ENCODE assay signal across 2 cellular contexts in genomic region chr2:119679846-119680245, GRCh38.
TF ChIP-seq lines count a peak whose summit lies in the region.

No MANE protein-coding gene starts in this region.

TF ChIP-seq in SK-N-SH, 30 proteins besides CTCF, POLR2A, EP300 and RAD21 (continued from another document):
- TF ChIP-seq, protein P1, sequence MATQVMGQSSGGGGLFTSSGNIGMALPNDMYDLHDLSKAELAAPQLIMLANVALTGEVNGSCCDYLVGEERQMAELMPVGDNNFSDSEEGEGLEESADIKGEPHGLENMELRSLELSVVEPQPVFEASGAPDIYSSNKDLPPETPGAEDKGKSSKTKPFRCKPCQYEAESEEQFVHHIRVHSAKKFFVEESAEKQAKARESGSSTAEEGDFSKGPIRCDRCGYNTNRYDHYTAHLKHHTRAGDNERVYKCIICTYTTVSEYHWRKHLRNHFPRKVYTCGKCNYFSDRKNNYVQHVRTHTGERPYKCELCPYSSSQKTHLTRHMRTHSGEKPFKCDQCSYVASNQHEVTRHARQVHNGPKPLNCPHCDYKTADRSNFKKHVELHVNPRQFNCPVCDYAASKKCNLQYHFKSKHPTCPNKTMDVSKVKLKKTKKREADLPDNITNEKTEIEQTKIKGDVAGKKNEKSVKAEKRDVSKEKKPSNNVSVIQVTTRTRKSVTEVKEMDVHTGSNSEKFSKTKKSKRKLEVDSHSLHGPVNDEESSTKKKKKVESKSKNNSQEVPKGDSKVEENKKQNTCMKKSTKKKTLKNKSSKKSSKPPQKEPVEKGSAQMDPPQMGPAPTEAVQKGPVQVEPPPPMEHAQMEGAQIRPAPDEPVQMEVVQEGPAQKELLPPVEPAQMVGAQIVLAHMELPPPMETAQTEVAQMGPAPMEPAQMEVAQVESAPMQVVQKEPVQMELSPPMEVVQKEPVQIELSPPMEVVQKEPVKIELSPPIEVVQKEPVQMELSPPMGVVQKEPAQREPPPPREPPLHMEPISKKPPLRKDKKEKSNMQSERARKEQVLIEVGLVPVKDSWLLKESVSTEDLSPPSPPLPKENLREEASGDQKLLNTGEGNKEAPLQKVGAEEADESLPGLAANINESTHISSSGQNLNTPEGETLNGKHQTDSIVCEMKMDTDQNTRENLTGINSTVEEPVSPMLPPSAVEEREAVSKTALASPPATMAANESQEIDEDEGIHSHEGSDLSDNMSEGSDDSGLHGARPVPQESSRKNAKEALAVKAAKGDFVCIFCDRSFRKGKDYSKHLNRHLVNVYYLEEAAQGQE (IDR thresholded peaks at IDR 0.05; ENCODE audit: low read depth, low read length), result no peak
- TF ChIP-seq, protein P2, sequence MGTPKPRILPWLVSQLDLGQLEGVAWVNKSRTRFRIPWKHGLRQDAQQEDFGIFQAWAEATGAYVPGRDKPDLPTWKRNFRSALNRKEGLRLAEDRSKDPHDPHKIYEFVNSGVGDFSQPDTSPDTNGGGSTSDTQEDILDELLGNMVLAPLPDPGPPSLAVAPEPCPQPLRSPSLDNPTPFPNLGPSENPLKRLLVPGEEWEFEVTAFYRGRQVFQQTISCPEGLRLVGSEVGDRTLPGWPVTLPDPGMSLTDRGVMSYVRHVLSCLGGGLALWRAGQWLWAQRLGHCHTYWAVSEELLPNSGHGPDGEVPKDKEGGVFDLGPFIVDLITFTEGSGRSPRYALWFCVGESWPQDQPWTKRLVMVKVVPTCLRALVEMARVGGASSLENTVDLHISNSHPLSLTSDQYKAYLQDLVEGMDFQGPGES (IDR thresholded peaks at IDR 0.05; ENCODE audit: low read depth, low read length), result no peak
- TF ChIP-seq ZBTB33 (IDR thresholded peaks at IDR 0.05; ENCODE audit: borderline replicate concordance, low read depth) (no peak), PBX3 (IDR thresholded peaks at IDR 0.05) (no peak), YY1 (IDR thresholded peaks at IDR 0.05; ENCODE audit: low read depth) (no peak), FOSL2 (IDR thresholded peaks at IDR 0.05; ENCODE audit: borderline replicate concordance, low read depth) (no peak)

TF ChIP-seq in SK-N-SH treated with all-trans-retinoic acid at 6 μM for 48 hours, 23 proteins besides CTCF, POLR2A, EP300 and RAD21 (continued from another document):
- TF ChIP-seq, protein P3, sequence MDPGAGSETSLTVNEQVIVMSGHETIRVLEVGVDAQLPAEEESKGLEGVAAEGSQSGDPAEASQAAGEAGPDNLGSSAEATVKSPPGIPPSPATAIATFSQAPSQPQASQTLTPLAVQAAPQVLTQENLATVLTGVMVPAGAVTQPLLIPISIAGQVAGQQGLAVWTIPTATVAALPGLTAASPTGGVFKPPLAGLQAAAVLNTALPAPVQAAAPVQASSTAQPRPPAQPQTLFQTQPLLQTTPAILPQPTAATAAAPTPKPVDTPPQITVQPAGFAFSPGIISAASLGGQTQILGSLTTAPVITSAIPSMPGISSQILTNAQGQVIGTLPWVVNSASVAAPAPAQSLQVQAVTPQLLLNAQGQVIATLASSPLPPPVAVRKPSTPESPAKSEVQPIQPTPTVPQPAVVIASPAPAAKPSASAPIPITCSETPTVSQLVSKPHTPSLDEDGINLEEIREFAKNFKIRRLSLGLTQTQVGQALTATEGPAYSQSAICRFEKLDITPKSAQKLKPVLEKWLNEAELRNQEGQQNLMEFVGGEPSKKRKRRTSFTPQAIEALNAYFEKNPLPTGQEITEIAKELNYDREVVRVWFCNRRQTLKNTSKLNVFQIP (CRISPR knock-in tag; IDR thresholded peaks at IDR 0.05; ENCODE audit: borderline replicate concordance, low read depth), result no peak
- TF ChIP-seq ZNF8 (CRISPR knock-in tag; IDR thresholded peaks at IDR 0.05) (no peak), RARB (CRISPR knock-in tag; IDR thresholded peaks at IDR 0.05) (no peak), OSR1 (CRISPR knock-in tag; IDR thresholded peaks at IDR 0.05) (no peak), TCF4 (CRISPR knock-in tag; IDR thresholded peaks at IDR 0.05; ENCODE audit: borderline replicate concordance) (no peak), CREB5 (CRISPR knock-in tag; IDR thresholded peaks at IDR 0.05; ENCODE audit: low read depth) (no peak), ISL1 (CRISPR knock-in tag; IDR thresholded peaks at IDR 0.05) (no peak), CSDC2 (CRISPR knock-in tag; IDR thresholded peaks at IDR 0.05) (no peak), ZFP30 (CRISPR knock-in tag; IDR thresholded peaks at IDR 0.05) (no peak), ESRRG (CRISPR knock-in tag; IDR thresholded peaks at IDR 0.05) (no peak)
